Comparison of ENCODE assay signal across 26 cellular contexts in the genomic region with DNA sequence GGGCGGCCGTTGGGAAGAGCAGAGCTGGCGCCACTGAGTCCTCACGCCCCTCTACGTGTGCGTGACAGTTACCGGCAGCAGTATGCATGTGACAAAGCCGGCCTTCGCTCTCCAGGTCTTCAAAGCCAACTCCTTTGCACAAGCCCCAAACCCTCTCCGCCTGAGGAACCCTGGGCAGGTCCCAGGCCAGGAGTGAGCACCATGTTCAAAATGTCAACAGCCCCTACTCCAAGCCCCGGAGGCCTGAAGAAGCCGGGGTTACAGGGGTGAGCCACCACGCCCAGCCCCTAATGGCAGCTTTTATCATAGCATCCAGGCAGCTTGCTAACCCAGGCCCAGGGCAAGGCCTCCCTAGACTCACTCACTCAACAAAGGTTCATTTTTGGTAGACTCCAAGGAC.
DNase-seq lines count a peak whose midpoint lies in the region; ATAC-seq and TF ChIP-seq lines count a peak whose summit lies in the region.
"Had no signal": no experiment of that assay in that cellular context is flagged by ENCODE, and none has a peak within 500 bp of the region (broad histone marks: within the 10 kb centered on the region; RNA-seq: fewer than 3 reads in every experiment).

No MANE protein-coding gene starts in this region.

- DNase-seq in stimulated activated naive CD8-positive, alpha-beta T cell treated with anti-CD3 and anti-CD28 coated beads, Interleukin-15, Interleukin-2, amounts not matched to agents 100 U/mL and 50 U/mL, for 24 hours, result no peak
- no peak for DNase-seq in stimulated activated naive CD8-positive, alpha-beta T cell treated with anti-CD3 and anti-CD28 coated beads, Interleukin-15, amount 100 ng/mL, for 72 hours
- DNase-seq in WTC11 (ENCODE audit: low spot score) (peak; percentile 46), islet precursor cell (peak; percentile 49), upper lobe of right lung (peak; percentile 45), SW 1271 (lab: John Stamatoyannopoulos, UW) (no peak), sciatic nerve (ENCODE audit: low spot score) (no peak)
- DNase-seq: activated CD4-positive, alpha-beta T cell treated with anti-CD3 and anti-CD28 coated beads, Interleukin-2, amount 10 ng/mL, durations not matched to agents 7 days and 5 days; dermis blood vessel endothelial cell; DMS79; kidney glomerular epithelial cell; MV-4-11; NCI-H1694 treated with DMSO at 0.1 percent for 48 hours; NCI-H526; psoas muscle; substantia nigra; T-helper 2 cell; uterus had no signal

- no peaks in the 10 kb centered on the region for H3K27me3 ChIP-seq in upper lobe of right lung
- H3K27me3 ChIP-seq: uterus had no signal

- no peaks in the 10 kb centered on the region for H3K4me1 Mint-ChIP-seq in stimulated activated naive CD8-positive, alpha-beta T cell treated with anti-CD3 and anti-CD28 coated beads, Interleukin-15, amount 100 ng/mL, for 72 hours
- H3K4me1 Mint-ChIP-seq in WTC11, result 0 out of 2 replicates have a peak, but pooled peaks cover 2% of the 10 kb centered on the region
- H3K4me1 Mint-ChIP-seq: activated CD4-positive, alpha-beta T cell treated with anti-CD3 and anti-CD28 coated beads, Interleukin-2, amount 10 ng/mL, durations not matched to agents 7 days and 5 days; activated naive CD4-positive, alpha-beta T cell treated with anti-CD3 and anti-CD28 coated beads, Interleukin-2, amount 50 U/mL, for 24 hours; B cell; neural crest cell had no signal

- 0 out of 2 replicates have a peak, but pooled peaks have one; percentile 12 for TF ChIP-seq CTCF in WTC11 (IDR thresholded peaks at IDR 0.05)
- no peak for TF ChIP-seq CTCF in upper lobe of right lung (IDR thresholded peaks at IDR 0.05)

- peak; percentile 17 for ATAC-seq in stimulated activated naive CD8-positive, alpha-beta T cell treated with anti-CD3 and anti-CD28 coated beads, Interleukin-15, Interleukin-2, amounts not matched to agents 100 U/mL and 50 U/mL, for 24 hours
- ATAC-seq in stimulated activated naive CD8-positive, alpha-beta T cell treated with anti-CD3 and anti-CD28 coated beads, Interleukin-15, amount 100 ng/mL, for 72 hours, result no peak
- ATAC-seq in WTC11 (peak; percentile 91), upper lobe of right lung (no peak), GM21526 (IDR thresholded peaks at IDR 0.05; ENCODE audit: low FRiP score, unreplicated experiment) (no peak), sciatic nerve (no peak)
- ATAC-seq: psoas muscle had no signal

- no peaks in the 10 kb centered on the region for H3K9me3 Mint-ChIP-seq in stimulated activated naive CD8-positive, alpha-beta T cell treated with anti-CD3 and anti-CD28 coated beads, Interleukin-15, amount 100 ng/mL, for 72 hours
- H3K9me3 Mint-ChIP-seq in WTC11, result 0 out of 2 replicates have a peak, but pooled peaks cover 4% of the 10 kb centered on the region
- H3K9me3 Mint-ChIP-seq: activated CD4-positive, alpha-beta T cell treated with anti-CD3 and anti-CD28 coated beads, Interleukin-2, amount 10 ng/mL, durations not matched to agents 7 days and 5 days; activated naive CD4-positive, alpha-beta T cell treated with anti-CD3 and anti-CD28 coated beads, Interleukin-2, amount 50 U/mL, for 24 hours; activated T-helper 1 cell treated with anti-CD3 and anti-CD28 coated beads, Interleukin-12 subunit alpha, Interleukin-12 subunit beta, Interleukin-2, Interleukin-4 antibody, amounts not matched to agents 30 ng/mL and 10 ng/mL and 1 ng/mL, durations not matched to agents 14 hours and 24 hours and 36 hours; neural crest cell had no signal

- no peaks in the 10 kb centered on the region for H3K9me3 ChIP-seq in upper lobe of right lung
- H3K9me3 ChIP-seq: psoas muscle, uterus had no signal

- H3K4me1 ChIP-seq in upper lobe of right lung, result no peaks in the 10 kb centered on the region
- H3K4me1 ChIP-seq: psoas muscle, uterus had no signal

- H3K4me3 ChIP-seq in upper lobe of right lung, result no peak overlapping the region
- H3K4me3 ChIP-seq: lung, psoas muscle, SK-N-MC, uterus had no signal

- H3K36me3 Mint-ChIP-seq in WTC11, result no peaks in the 10 kb centered on the region
- H3K36me3 Mint-ChIP-seq: activated naive CD4-positive, alpha-beta T cell treated with anti-CD3 and anti-CD28 coated beads, Interleukin-2, amount 50 U/mL, for 24 hours had no signal

- no peaks in the 10 kb centered on the region for H3K36me3 ChIP-seq in upper lobe of right lung
- H3K36me3 ChIP-seq: uterus had no signal

- intact Hi-C loops in upper lobe of right lung (cut with DNase I), result no loop called here
- intact Hi-C loops in sciatic nerve (cut with DNase I), result no loop called here

- POLR2A ChIA-PET in WTC11 (lab: Charles Lee), result no interaction called here

- no peaks in the 10 kb centered on the region for H3K27me3 Mint-ChIP-seq in stimulated activated naive CD8-positive, alpha-beta T cell treated with anti-CD3 and anti-CD28 coated beads, Interleukin-15, amount 100 ng/mL, for 72 hours
- no peaks in the 10 kb centered on the region; the same call in 1 of the 2 replicates for H3K27me3 Mint-ChIP-seq in WTC11 (ENCODE audit: low read depth)
- H3K27me3 Mint-ChIP-seq: activated CD4-positive, alpha-beta T cell treated with anti-CD3 and anti-CD28 coated beads, Interleukin-2, amount 10 ng/mL, durations not matched to agents 7 days and 5 days; activated naive CD4-positive, alpha-beta T cell treated with anti-CD3 and anti-CD28 coated beads, Interleukin-2, amount 50 U/mL, for 24 hours; B cell had no signal

- H3K4me3 Mint-ChIP-seq in stimulated activated naive CD8-positive, alpha-beta T cell treated with anti-CD3 and anti-CD28 coated beads, Interleukin-15, amount 100 ng/mL, for 72 hours, result no peak overlapping the region
- H3K4me3 Mint-ChIP-seq in WTC11, result no peak overlapping the region
- H3K4me3 Mint-ChIP-seq: activated CD4-positive, alpha-beta T cell treated with anti-CD3 and anti-CD28 coated beads, Interleukin-2, amount 10 ng/mL, durations not matched to agents 7 days and 5 days; activated naive CD4-positive, alpha-beta T cell treated with anti-CD3 and anti-CD28 coated beads, Interleukin-2, amount 50 U/mL, for 24 hours; activated T-helper 1 cell treated with anti-CD3 and anti-CD28 coated beads, Interleukin-12 subunit alpha, Interleukin-12 subunit beta, Interleukin-2, Interleukin-4 antibody, amounts not matched to agents 30 ng/mL and 10 ng/mL and 1 ng/mL, durations not matched to agents 14 hours and 24 hours and 36 hours; B cell; neural crest cell had no signal

- CTCF ChIA-PET in WTC11 (lab: Charles Lee), result interaction anchor here (0.5 to 2.9 kb wide), 9 partner anchors 10 to 914 kb away, joined by 3 to 30 read pairs (median 4); partner anchors contain the start of gene CHST15

- H3K27ac Mint-ChIP-seq in stimulated activated naive CD8-positive, alpha-beta T cell treated with anti-CD3 and anti-CD28 coated beads, Interleukin-15, amount 100 ng/mL, for 72 hours, result no peak overlapping the region
- no peak overlapping the region for H3K27ac Mint-ChIP-seq in WTC11
- H3K27ac Mint-ChIP-seq: activated CD4-positive, alpha-beta T cell treated with anti-CD3 and anti-CD28 coated beads, Interleukin-2, amount 10 ng/mL, durations not matched to agents 7 days and 5 days; activated naive CD4-positive, alpha-beta T cell treated with anti-CD3 and anti-CD28 coated beads, Interleukin-2, amount 50 U/mL, for 24 hours; activated T-helper 1 cell treated with anti-CD3 and anti-CD28 coated beads, Interleukin-12 subunit alpha, Interleukin-12 subunit beta, Interleukin-2, Interleukin-4 antibody, amounts not matched to agents 30 ng/mL and 10 ng/mL and 1 ng/mL, durations not matched to agents 14 hours and 24 hours and 36 hours; B cell had no signal

- no peak overlapping the region for H3K27ac ChIP-seq in upper lobe of right lung
- H3K27ac ChIP-seq: psoas muscle, SK-N-MC, uterus, VCaP had no signal

TF ChIP-seq in WTC11, 78 proteins besides CTCF, POLR2A, EP300 and RAD21:
- TF ChIP-seq JUN (CRISPR knock-in tag; IDR thresholded peaks at IDR 0.05) (no peak), PRRX2 (CRISPR knock-in tag; IDR thresholded peaks at IDR 0.05) (no peak), SMAD3 (CRISPR knock-in tag; IDR thresholded peaks at IDR 0.05; ENCODE audit: borderline replicate concordance) (no peak), ATF1 (CRISPR knock-in tag; IDR thresholded peaks at IDR 0.05) (no peak), OVOL2 (CRISPR knock-in tag; IDR thresholded peaks at IDR 0.05; ENCODE audit: borderline replicate concordance) (no peak), SP1 (CRISPR knock-in tag; conservative IDR thresholded peaks at IDR 0.05) (no peak)
- TF ChIP-seq, protein P1, sequence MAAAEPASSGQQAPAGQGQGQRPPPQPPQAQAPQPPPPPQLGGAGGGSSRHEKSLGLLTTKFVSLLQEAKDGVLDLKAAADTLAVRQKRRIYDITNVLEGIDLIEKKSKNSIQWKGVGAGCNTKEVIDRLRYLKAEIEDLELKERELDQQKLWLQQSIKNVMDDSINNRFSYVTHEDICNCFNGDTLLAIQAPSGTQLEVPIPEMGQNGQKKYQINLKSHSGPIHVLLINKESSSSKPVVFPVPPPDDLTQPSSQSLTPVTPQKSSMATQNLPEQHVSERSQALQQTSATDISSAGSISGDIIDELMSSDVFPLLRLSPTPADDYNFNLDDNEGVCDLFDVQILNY (CRISPR knock-in tag; IDR thresholded peaks at IDR 0.05), result no peak
- TF ChIP-seq, protein P2, sequence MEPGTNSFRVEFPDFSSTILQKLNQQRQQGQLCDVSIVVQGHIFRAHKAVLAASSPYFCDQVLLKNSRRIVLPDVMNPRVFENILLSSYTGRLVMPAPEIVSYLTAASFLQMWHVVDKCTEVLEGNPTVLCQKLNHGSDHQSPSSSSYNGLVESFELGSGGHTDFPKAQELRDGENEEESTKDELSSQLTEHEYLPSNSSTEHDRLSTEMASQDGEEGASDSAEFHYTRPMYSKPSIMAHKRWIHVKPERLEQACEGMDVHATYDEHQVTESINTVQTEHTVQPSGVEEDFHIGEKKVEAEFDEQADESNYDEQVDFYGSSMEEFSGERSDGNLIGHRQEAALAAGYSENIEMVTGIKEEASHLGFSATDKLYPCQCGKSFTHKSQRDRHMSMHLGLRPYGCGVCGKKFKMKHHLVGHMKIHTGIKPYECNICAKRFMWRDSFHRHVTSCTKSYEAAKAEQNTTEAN (CRISPR knock-in tag; IDR thresholded peaks at IDR 0.05), result no peak

Comparison
In these comparisons a context has a peak if more than half of its experiments do, and no peak if none do; other contexts are left out.
1. ATAC-seq: peak in stimulated activated naive CD8-positive, alpha-beta T cell treated with anti-CD3 and anti-CD28 coated beads, Interleukin-15, Interleukin-2, amounts not matched to agents 100 U/mL and 50 U/mL, for 24 hours (single experiment) and WTC11 (single experiment); none in stimulated activated naive CD8-positive, alpha-beta T cell treated with anti-CD3 and anti-CD28 coated beads, Interleukin-15, amount 100 ng/mL, for 72 hours (single experiment), upper lobe of right lung (single experiment), GM21526 (single experiment) and sciatic nerve (single experiment).
2. DNase-seq: peak in WTC11 (single experiment), islet precursor cell (single experiment) and upper lobe of right lung (single experiment); none in stimulated activated naive CD8-positive, alpha-beta T cell treated with anti-CD3 and anti-CD28 coated beads, Interleukin-15, Interleukin-2, amounts not matched to agents 100 U/mL and 50 U/mL, for 24 hours (single experiment), stimulated activated naive CD8-positive, alpha-beta T cell treated with anti-CD3 and anti-CD28 coated beads, Interleukin-15, amount 100 ng/mL, for 72 hours (0 of 2), SW 1271 (0 of 2) and sciatic nerve (single experiment).